ENCODE assay signal across 8 cellular contexts in genomic region chr5:139565411-139566305, GRCh38. TPM values are rescaled to one million over a fixed set of nuclear protein-coding genes. Genes with fewer than 3 reads are reported as not detected.
DNase-seq lines count a peak whose midpoint lies in the region; TF ChIP-seq lines count a peak whose summit lies in the region.

No MANE protein-coding gene starts in this region.

- no peak overlapping the region for H3K14ac ChIP-seq in H9 (ENCODE audit: insufficient read depth, low read length)

- no peak overlapping the region for H3K56ac ChIP-seq in H9 (ENCODE audit: insufficient read length, low read depth, low read length)
- peak overlapping the region; percentile 5 for H3K56ac ChIP-seq in mesendoderm (ENCODE audit: low read length)

- H4K20me1 ChIP-seq in H9 (ENCODE audit: control insufficient read depth, insufficient read depth, insufficient read length) = no peaks in the 10 kb centered on the region

- H3K4me3 ChIP-seq in mesendoderm (ENCODE audit: low read length) = no peak overlapping the region

- H3T11ph ChIP-seq in H9 (ENCODE audit: low read length) = no peak overlapping the region

- no peak overlapping the region for H2BK20ac ChIP-seq in H9 (ENCODE audit: low read depth, low read length, poor library complexity, severe bottlenecking)

- TF ChIP-seq CTCF in GM13977 (IDR thresholded peaks at IDR 0.05; ENCODE audit: extremely low read depth, insufficient read depth, missing control alignments) (no peak), H9 (conservative IDR thresholded peaks at IDR 0.05) (no peak)

- H4K91ac ChIP-seq in H9 (ENCODE audit: insufficient read length, low read depth, low read length) = no peak overlapping the region

- no peaks in the 10 kb centered on the region for H3K23me2 ChIP-seq in H9 (ENCODE audit: insufficient read length, low read depth, low read length, poor library complexity, severe bottlenecking)

- H2BK5ac ChIP-seq in H9 (ENCODE audit: insufficient read length, low read length) = no peak overlapping the region
- no peak overlapping the region for H2BK5ac ChIP-seq in mesendoderm (ENCODE audit: low read length)

- no peaks in the 10 kb centered on the region for H3K27me3 ChIP-seq in H9 (ENCODE audit: insufficient read depth, low read length)
- no peaks in the 10 kb centered on the region for H3K27me3 ChIP-seq in mesendoderm (ENCODE audit: insufficient read depth, low read length, poor library complexity)

- H4K8ac ChIP-seq in H9 (replicated peaks; ENCODE audit: insufficient read length, low read depth, low read length) (no peak overlapping the region), mesendoderm (ENCODE audit: low read depth, low read length) (no peak overlapping the region)

- H3K27me3 Mint-ChIP-seq in H9 (ENCODE audit: low read depth) = no peaks in the 10 kb centered on the region
- H3K27me3 Mint-ChIP-seq in activated naive CD8-positive, alpha-beta T cell treated with anti-CD3 and anti-CD28 coated beads for 36 hours = no peaks in the 10 kb centered on the region

- H3K9ac ChIP-seq in H9 (ENCODE audit: extremely low read depth, insufficient read length, low read length) (no peak overlapping the region), mesendoderm (ENCODE audit: low read length) (no peak overlapping the region)

- H2AK5ac ChIP-seq in H9 (ENCODE audit: insufficient read length, low read length) (no peak overlapping the region), mesendoderm (ENCODE audit: low read length) (no peak overlapping the region)

- H2BK15ac ChIP-seq in H9 (ENCODE audit: low read depth, low read length) (no peak overlapping the region), mesendoderm (replicated peaks; ENCODE audit: low read depth) (no peak overlapping the region)

- peak overlapping the region in 1 of 2 experiments; percentile 24; a peak in 1 of 5 replicates for H3K4me3 Mint-ChIP-seq in H9
- H3K4me3 Mint-ChIP-seq in activated naive CD8-positive, alpha-beta T cell treated with anti-CD3 and anti-CD28 coated beads for 36 hours = peak overlapping the region; percentile 98

- H3K79me2 ChIP-seq in H9 (ENCODE audit: insufficient read depth, low read length) (peaks cover 54% of the 10 kb centered on the region; the same call in 1 of the 2 replicates), mesendoderm (ENCODE audit: control insufficient read depth, insufficient read depth, low read length) (peaks cover 83% of the 10 kb centered on the region)

- H2AFZ ChIP-seq in H9 (ENCODE audit: low read length) = no peak overlapping the region

- no peak overlapping the region for H2BK12ac ChIP-seq in H9 (ENCODE audit: insufficient read length, low read depth, low read length)

- peak overlapping the region; percentile 3 to 67 (median 37); a peak in 5 of 7 replicates for H3K27ac Mint-ChIP-seq in H9
- peak overlapping the region; percentile 91 for H3K27ac Mint-ChIP-seq in activated naive CD8-positive, alpha-beta T cell treated with anti-CD3 and anti-CD28 coated beads for 36 hours

- no peaks in the 10 kb centered on the region for H3K36me3 ChIP-seq in mesendoderm (ENCODE audit: control insufficient read depth, insufficient read depth, low read length)

- H3K4me1 ChIP-seq in H9 (ENCODE audit: insufficient read depth, low read length) (no peaks in the 10 kb centered on the region), mesendoderm (ENCODE audit: control insufficient read depth, low read depth, low read length) (peaks cover 3% of the 10 kb centered on the region)

- H3K4me2 ChIP-seq in H9 (ENCODE audit: insufficient read depth, insufficient read length, low read length) = peak overlapping the region; percentile 16
- H3K4me2 ChIP-seq in mesendoderm (ENCODE audit: low read length) = no peak overlapping the region

- H3K4ac ChIP-seq in H9 (ENCODE audit: low read depth, low read length) (no peak overlapping the region), mesendoderm (ENCODE audit: low read depth, low read length) (no peak overlapping the region)

- H3K23ac ChIP-seq in H9 (ENCODE audit: insufficient read length, low read depth, low read length) (no peak overlapping the region), mesendoderm (ENCODE audit: low read length) (no peak overlapping the region)

- no peak overlapping the region for H2BK120ac ChIP-seq in H9 (ENCODE audit: low read depth, low read length, poor library complexity, severe bottlenecking)
- no peak overlapping the region for H2BK120ac ChIP-seq in mesendoderm (ENCODE audit: low read depth, low read length)

- H3K36me3 Mint-ChIP-seq in H9 (ENCODE audit: insufficient read depth in 1 of 3, low read depth in 3 of 3) = peaks cover 36 to 59% (median 44%) of the 10 kb centered on the region in 3 experiments
- H3K36me3 Mint-ChIP-seq in activated naive CD8-positive, alpha-beta T cell treated with anti-CD3 and anti-CD28 coated beads for 36 hours = peaks cover 68% of the 10 kb centered on the region

- in situ Hi-C loops in GM13977 (cut with MboI; ENCODE audit: low pct_unique_long_range_greater_than_20kb, low sequenced_read_pairs, unreplicated experiment) = no loop called here

- DNase-seq in GM13977 (ENCODE audit: low spot score) = peak; percentile 77
- no peak for DNase-seq in H9
- peak; percentile 6 for DNase-seq in OCI-M2 (lab: John Stamatoyannopoulos, UW; ENCODE audit: unreplicated experiment)
- peak; percentile 51 for DNase-seq in activated naive CD8-positive, alpha-beta T cell treated with anti-CD3 and anti-CD28 coated beads for 36 hours
- DNase-seq in mesendoderm = no peak
- DNase-seq in NCI-H345 treated with DMSO at 0.1 percent for 48 hours (lab: John Stamatoyannopoulos, UW; ENCODE audit: unreplicated experiment) = no peak
- DNase-seq in SK-N-DZ (ENCODE audit: low spot score) = no peak
- no peak for DNase-seq in DMS53 (lab: John Stamatoyannopoulos, UW)

- peaks cover 17 to 35% of the 10 kb centered on the region in 2 experiments for H3K4me1 Mint-ChIP-seq in H9
- peaks cover 61% of the 10 kb centered on the region for H3K4me1 Mint-ChIP-seq in activated naive CD8-positive, alpha-beta T cell treated with anti-CD3 and anti-CD28 coated beads for 36 hours

- H3K18ac ChIP-seq in H9 (ENCODE audit: insufficient read length, low read depth, low read length) (no peak overlapping the region), mesendoderm (ENCODE audit: low read length) (no peak overlapping the region)

- H3K27ac ChIP-seq in H9 (ENCODE audit: insufficient read length, low read depth, low read length) (no peak overlapping the region), mesendoderm (ENCODE audit: low read depth, low read length) (no peak overlapping the region)

- no peaks in the 10 kb centered on the region for H3K79me1 ChIP-seq in H9 (ENCODE audit: insufficient read depth, low read depth, low read length, poor library complexity, severe bottlenecking)
- no peaks in the 10 kb centered on the region for H3K79me1 ChIP-seq in mesendoderm (ENCODE audit: low read length)

- H3K9me3 ChIP-seq in H9 (ENCODE audit: control insufficient read depth, low read depth, low read length) = no peaks in the 10 kb centered on the region

- no peaks in the 10 kb centered on the region for H3K9me3 Mint-ChIP-seq in H9
- H3K9me3 Mint-ChIP-seq in activated naive CD8-positive, alpha-beta T cell treated with anti-CD3 and anti-CD28 coated beads for 36 hours = no peaks in the 10 kb centered on the region

- H4K5ac ChIP-seq in H9 (ENCODE audit: insufficient read length, low read depth, low read length) (no peak overlapping the region), mesendoderm (ENCODE audit: low read length) (no peak overlapping the region)

- no CpG with 5 or more reads among the region's 6 CpGs for WGBS in H9 (ENCODE audit: extremely low coverage, insufficient read length, low lambda C conversion rate)
- no CpG with 5 or more reads among the region's 6 CpGs for WGBS in mesendoderm (ENCODE audit: extremely low coverage, insufficient coverage, low lambda C conversion rate)

RNA-seq across cellular contexts. Expression of gene UBE2D2, which starts 4.5 kb away (rescaled TPM):
- total RNA-seq in H9 (2021) = 231 and 236 TPM in 2 replicates
- total RNA-seq in activated naive CD8-positive, alpha-beta T cell treated with anti-CD3 and anti-CD28 coated beads for 36 hours = 100 to 1,000 TPM; 286 to 297 TPM
- polyA plus RNA-seq in mesendoderm (2013, experiment 1 of 2) = 130 TPM
- 133 TPM for polyA plus RNA-seq in mesendoderm (2013, experiment 2 of 2)
- 116 and 132 TPM in 2 replicates for polyA plus RNA-seq in SK-N-DZ (2014; cell fraction: cytosol; rRNA removed)
- 92.7 and 104 TPM in 2 replicates for polyA plus RNA-seq in SK-N-DZ (2014; cell fraction: nucleus; rRNA removed)

Comparison
In these comparisons a context has a peak if more than half of its experiments do, and no peak if none do; other contexts are left out.
1. DNase-seq: peak in GM13977 (single experiment), OCI-M2 (single experiment) and activated naive CD8-positive, alpha-beta T cell treated with anti-CD3 and anti-CD28 coated beads for 36 hours (single experiment); none in H9 (single experiment), mesendoderm (single experiment), NCI-H345 treated with DMSO at 0.1 percent for 48 hours (single experiment), SK-N-DZ (single experiment) and DMS53 (single experiment).